ENCODE assay signal across 14 cellular contexts in the genomic region with DNA sequence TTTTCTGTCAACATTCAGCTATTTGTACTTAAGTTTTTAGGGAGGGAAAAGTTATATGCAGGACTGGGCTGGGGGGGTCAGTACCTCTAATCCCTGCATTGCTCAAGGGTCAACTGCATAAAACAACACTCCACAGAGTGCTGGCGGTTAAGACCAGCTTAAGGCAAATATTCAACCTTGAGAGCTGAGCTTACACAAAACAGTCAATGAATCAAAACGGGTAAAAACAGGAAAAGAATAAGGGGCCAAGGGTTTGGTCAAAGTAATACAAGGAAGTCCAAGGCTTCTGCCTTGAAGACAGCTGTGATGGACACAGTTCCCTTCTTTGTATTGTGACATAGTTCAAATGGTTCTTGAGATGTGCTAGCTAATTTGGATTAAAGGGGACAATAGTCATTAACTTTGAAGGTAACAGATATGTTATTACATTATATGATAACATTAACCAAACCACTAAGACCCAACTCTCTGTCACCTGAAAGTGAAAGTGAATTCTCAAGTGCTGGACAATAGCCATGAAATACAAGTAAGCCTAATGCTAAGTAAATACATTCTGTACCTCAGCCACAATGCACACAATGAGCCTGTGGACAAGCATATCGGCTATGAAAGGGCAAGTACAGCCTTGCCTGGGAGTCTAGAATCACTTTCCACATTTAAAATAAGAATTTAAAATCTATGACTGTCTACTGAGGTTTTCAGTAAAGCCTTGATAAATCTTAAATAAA.
DNase-seq lines count a peak whose midpoint lies in the region; ATAC-seq and TF ChIP-seq lines count a peak whose summit lies in the region.
"Had no signal": no experiment of that assay in that cellular context is flagged by ENCODE, and none has a peak within 500 bp of the region (broad histone marks: within the 10 kb centered on the region; RNA-seq: fewer than 3 reads in every experiment).

No MANE protein-coding gene starts in this region.

- H3K27ac Mint-ChIP-seq in nephron progenitor cell, result no peak overlapping the region
- H3K27ac Mint-ChIP-seq: activated CD4-positive, alpha-beta memory T cell treated with anti-CD3 and anti-CD28 coated beads for 36 hours; activated naive CD8-positive, alpha-beta T cell had no signal

- H4K20me1 ChIP-seq in smooth muscle cell (ENCODE audit: low read depth), result no peaks in the 10 kb centered on the region

- peaks cover 29% of the 10 kb centered on the region for H3K9me3 Mint-ChIP-seq in nephron progenitor cell

- in situ Hi-C loops in brain microvascular endothelial cell (cut with HindIII; ENCODE audit: low pct_ligation_motif_present, low sequenced_read_pairs), result no loop called here

- H3K27ac ChIP-seq in brain microvascular endothelial cell (peak overlapping the region; percentile 49), smooth muscle cell (ENCODE audit: low read depth) (no peak overlapping the region)
- H3K27ac ChIP-seq: neutrophil had no signal

- H3K36me3 ChIP-seq in brain microvascular endothelial cell (replicated peaks), result no peaks in the 10 kb centered on the region
- H3K36me3 ChIP-seq in smooth muscle cell (ENCODE audit: low read depth), result no peaks in the 10 kb centered on the region
- H3K36me3 ChIP-seq: neutrophil had no signal

- no peaks in the 10 kb centered on the region for H3K79me2 ChIP-seq in smooth muscle cell (ENCODE audit: low read depth)

- H3K4me1 ChIP-seq in smooth muscle cell (ENCODE audit: low read depth), result no peaks in the 10 kb centered on the region

- H3K27me3 ChIP-seq in brain microvascular endothelial cell (replicated peaks), result no peaks in the 10 kb centered on the region
- no peaks in the 10 kb centered on the region for H3K27me3 ChIP-seq in smooth muscle cell (ENCODE audit: low read depth)
- H3K27me3 ChIP-seq: neutrophil had no signal

- TF ChIP-seq CTCF in brain microvascular endothelial cell (IDR thresholded peaks at IDR 0.05; ENCODE audit: low read depth, low read length, missing control alignments), result no peak
- TF ChIP-seq CTCF in smooth muscle cell (IDR thresholded peaks at IDR 0.05; ENCODE audit: borderline replicate concordance, insufficient read depth, poor library complexity, severe bottlenecking), result no peak
- TF ChIP-seq CTCF in nephron progenitor cell (IDR thresholded peaks at IDR 0.05), result no peak

- no peaks in the 10 kb centered on the region for H3K4me1 Mint-ChIP-seq in nephron progenitor cell

- no peak overlapping the region for H3K4me3 Mint-ChIP-seq in nephron progenitor cell
- H3K4me3 Mint-ChIP-seq: activated CD4-positive, alpha-beta memory T cell treated with anti-CD3 and anti-CD28 coated beads for 36 hours; activated naive CD8-positive, alpha-beta T cell had no signal

- DNase-seq in NCI-H128 (lab: John Stamatoyannopoulos, UW; ENCODE audit: unreplicated experiment) (peak; percentile 4), brain microvascular endothelial cell (peak; percentile 52), lung microvascular endothelial cell (ENCODE audit: low read depth in 2 of 2) (peak; percentile 27 to 62), smooth muscle cell (lab: John Stamatoyannopoulos, UW; ENCODE audit: unreplicated experiment) (no peak), GM19238 (ENCODE audit: insufficient read length, low spot score) (no peak), NCI-H345 treated with DMSO at 0.1 percent for 48 hours (lab: John Stamatoyannopoulos, UW; ENCODE audit: unreplicated experiment) (no peak), nephron progenitor cell (no peak)
- DNase-seq: activated CD4-positive, alpha-beta memory T cell treated with anti-CD3 and anti-CD28 coated beads for 36 hours; NCI-H524 treated with DMSO at 0.1 percent for 48 hours; stimulated activated CD4-positive, alpha-beta T cell treated with anti-CD3 and anti-CD28 coated beads, Interleukin-2, amount 100 ng/mL, for 48 hours; SW 1271 had no signal

- 90% methylated on average over 3 of the region's 3 CpGs for WGBS in smooth muscle cell (ENCODE audit: low lambda C conversion rate)

- peak; percentile 56 for ATAC-seq in GM18511 (IDR thresholded peaks at IDR 0.05; ENCODE audit: unreplicated experiment)

- H3K9ac ChIP-seq in smooth muscle cell (ENCODE audit: low read depth), result no peak overlapping the region

- no peaks in the 10 kb centered on the region for H3K27me3 Mint-ChIP-seq in nephron progenitor cell (ENCODE audit: low read depth, poor library complexity)
- H3K27me3 Mint-ChIP-seq: activated CD4-positive, alpha-beta memory T cell treated with anti-CD3 and anti-CD28 coated beads for 36 hours; activated naive CD8-positive, alpha-beta T cell had no signal

- no peak overlapping the region for H3K4me3 ChIP-seq in brain microvascular endothelial cell (ENCODE audit: low read depth, low read length)
- no peak overlapping the region for H3K4me3 ChIP-seq in smooth muscle cell

- no peak overlapping the region for H3K4me2 ChIP-seq in smooth muscle cell

- no peaks in the 10 kb centered on the region for H3F3A ChIP-seq in smooth muscle cell (ENCODE audit: low read depth)

- H3K36me3 Mint-ChIP-seq in nephron progenitor cell (ENCODE audit: low read depth), result peaks cover 37% of the 10 kb centered on the region
- H3K36me3 Mint-ChIP-seq: activated CD4-positive, alpha-beta memory T cell treated with anti-CD3 and anti-CD28 coated beads for 36 hours; activated naive CD8-positive, alpha-beta T cell had no signal

- no peaks in the 10 kb centered on the region for H3K9me3 ChIP-seq in smooth muscle cell (replicated peaks; ENCODE audit: low read depth)
- H3K9me3 ChIP-seq: neutrophil had no signal

- no peak overlapping the region for H2AFZ ChIP-seq in smooth muscle cell (ENCODE audit: low read depth)

Comparison
In these comparisons a context has a peak if more than half of its experiments do, and no peak if none do; other contexts are left out.
1. DNase-seq: peak in NCI-H128 (single experiment), brain microvascular endothelial cell (single experiment) and lung microvascular endothelial cell (2 of 2); none in smooth muscle cell (single experiment), GM19238 (single experiment), NCI-H345 treated with DMSO at 0.1 percent for 48 hours (single experiment) and nephron progenitor cell (single experiment).